21 cellular contexts compared by ENCODE assay signal in genomic region chr4:4672397-4672796, GRCh38.
DNase-seq lines count a peak whose midpoint lies in the region; ATAC-seq, FAIRE-seq and TF ChIP-seq lines count a peak whose summit lies in the region.
"Had no signal": no experiment of that assay in that cellular context is flagged by ENCODE, and none has a peak within 500 bp of the region (broad histone marks: within the 10 kb centered on the region; RNA-seq: fewer than 3 reads in every experiment).

No MANE protein-coding gene starts in this region.

- H3K4me3 Mint-ChIP-seq in activated CD4-positive, alpha-beta memory T cell treated with anti-CD3 and anti-CD28 coated beads for 36 hours = no peak overlapping the region
- H3K4me3 Mint-ChIP-seq in activated naive CD4-positive, alpha-beta T cell treated with anti-CD3 and anti-CD28 coated beads, Interleukin-2, amount 10 ng/mL, durations not matched to agents 7 days and 5 days = no peak overlapping the region

- H3K27ac Mint-ChIP-seq in activated CD4-positive, alpha-beta memory T cell treated with anti-CD3 and anti-CD28 coated beads for 36 hours = no peak overlapping the region
- no peak overlapping the region for H3K27ac Mint-ChIP-seq in activated naive CD4-positive, alpha-beta T cell treated with anti-CD3 and anti-CD28 coated beads, Interleukin-2, amount 10 ng/mL, durations not matched to agents 7 days and 5 days

- no peaks in the 10 kb centered on the region for H3K36me3 ChIP-seq in sigmoid colon
- H3K36me3 ChIP-seq: BLaER1 had no signal

- TF ChIP-seq CTCF in sigmoid colon (IDR thresholded peaks at IDR 0.05) = no peak

- intact Hi-C loops in left ventricle myocardium superior (cut with micrococcal nuclease) (no loop called here), sigmoid colon (cut with DNase I) (no loop called here)
- intact Hi-C loops in activated CD4-positive, alpha-beta memory T cell treated with anti-CD3 and anti-CD28 coated beads for 36 hours (cut with micrococcal nuclease) = no loop called here

- peaks cover 2% of the 10 kb centered on the region for H3K36me3 Mint-ChIP-seq in activated CD4-positive, alpha-beta memory T cell treated with anti-CD3 and anti-CD28 coated beads for 36 hours
- no peaks in the 10 kb centered on the region for H3K36me3 Mint-ChIP-seq in activated naive CD4-positive, alpha-beta T cell treated with anti-CD3 and anti-CD28 coated beads, Interleukin-2, amount 10 ng/mL, durations not matched to agents 7 days and 5 days

- no peak overlapping the region for H3K4me3 ChIP-seq in sigmoid colon
- H3K4me3 ChIP-seq: BLaER1, PC-9 had no signal

- no peak overlapping the region for H3K27ac ChIP-seq in sigmoid colon
- H3K27ac ChIP-seq: BLaER1, PC-9 had no signal

- no peak for TF ChIP-seq POLR2A in sigmoid colon (IDR thresholded peaks at IDR 0.05)

- 25 to 67% methylated on average over 8 of the region's 8 CpGs for WGBS in sigmoid colon, 2 donors

- H3K9me3 ChIP-seq in sigmoid colon = no peaks in the 10 kb centered on the region
- H3K9me3 ChIP-seq: BLaER1 had no signal

- H3K9me3 Mint-ChIP-seq in activated CD4-positive, alpha-beta memory T cell treated with anti-CD3 and anti-CD28 coated beads for 36 hours = no peaks in the 10 kb centered on the region
- H3K9me3 Mint-ChIP-seq in activated naive CD4-positive, alpha-beta T cell treated with anti-CD3 and anti-CD28 coated beads, Interleukin-2, amount 10 ng/mL, durations not matched to agents 7 days and 5 days = no peaks in the 10 kb centered on the region

- POLR2A ChIA-PET in activated CD4-positive, alpha-beta memory T cell treated with anti-CD3 and anti-CD28 coated beads for 36 hours (lab: Charles Lee) = no interaction called here

- H3K27me3 ChIP-seq in sigmoid colon = peaks cover 0 to 3% (median 0%) of the 10 kb centered on the region in 3 donors
- H3K27me3 ChIP-seq: BLaER1 had no signal

- no peak for TF ChIP-seq EP300 in sigmoid colon (IDR thresholded peaks at IDR 0.05)

- no peak for FAIRE-seq in GM19239 (lab: Jason Lieb, UNC)
- FAIRE-seq: GM12891, GM18507, HepG2 had no signal

- no peaks in the 10 kb centered on the region for H3K4me1 Mint-ChIP-seq in activated CD4-positive, alpha-beta memory T cell treated with anti-CD3 and anti-CD28 coated beads for 36 hours (ENCODE audit: low read depth)
- H3K4me1 Mint-ChIP-seq in activated naive CD4-positive, alpha-beta T cell treated with anti-CD3 and anti-CD28 coated beads, Interleukin-2, amount 10 ng/mL, durations not matched to agents 7 days and 5 days = no peaks in the 10 kb centered on the region

- no peaks in the 10 kb centered on the region for H3K27me3 Mint-ChIP-seq in activated CD4-positive, alpha-beta memory T cell treated with anti-CD3 and anti-CD28 coated beads for 36 hours
- no peaks in the 10 kb centered on the region for H3K27me3 Mint-ChIP-seq in activated naive CD4-positive, alpha-beta T cell treated with anti-CD3 and anti-CD28 coated beads, Interleukin-2, amount 10 ng/mL, durations not matched to agents 7 days and 5 days

- peak; percentile 61 for ATAC-seq in left ventricle myocardium superior
- ATAC-seq: HepG2 had no signal

- peaks cover 0 to under 1% (median 0%) of the 10 kb centered on the region in 4 donors for H3K4me1 ChIP-seq in sigmoid colon
- H3K4me1 ChIP-seq: BLaER1 had no signal

- CTCF ChIA-PET in activated CD4-positive, alpha-beta memory T cell treated with anti-CD3 and anti-CD28 coated beads for 36 hours (lab: Charles Lee) = no interaction called here
- CTCF ChIA-PET in activated naive CD4-positive, alpha-beta T cell treated with anti-CD3 and anti-CD28 coated beads, Interleukin-2, amount 10 ng/mL, durations not matched to agents 7 days and 5 days (lab: Charles Lee) = no interaction called here

- DNase-seq in NCI-H748 (lab: John Stamatoyannopoulos, UW; ENCODE audit: unreplicated experiment) (peak; percentile 20), NCI-H748 treated with DMSO at 0.1 percent for 48 hours (lab: John Stamatoyannopoulos, UW) (no peak), LoVo (ENCODE audit: low spot score) (peak; percentile 48), left ventricle myocardium superior (no peak), sigmoid colon (peak; percentile 19), GM19239 (ENCODE audit: insufficient read length, low spot score) (no peak)
- no peak for DNase-seq in activated CD4-positive, alpha-beta memory T cell treated with anti-CD3 and anti-CD28 coated beads for 36 hours
- DNase-seq in activated naive CD4-positive, alpha-beta T cell treated with anti-CD3 and anti-CD28 coated beads, Interleukin-2, amount 10 ng/mL, durations not matched to agents 7 days and 5 days = no peak
- DNase-seq: DMS 273 treated with DMSO at 0.1 percent for 48 hours, GF-D8, GOT3, MM.1S, NCI-H1105, NCI-H1694, NCI-H446 treated with DMSO at 0.1 percent for 48 hours, NCI-H774 had no signal

Comparison
In these comparisons a context has a peak if more than half of its experiments do, and no peak if none do; other contexts are left out.
1. DNase-seq: peak in NCI-H748 (single experiment), LoVo (single experiment) and sigmoid colon (single experiment); none in NCI-H748 treated with DMSO at 0.1 percent for 48 hours (single experiment), left ventricle myocardium superior (single experiment), activated CD4-positive, alpha-beta memory T cell treated with anti-CD3 and anti-CD28 coated beads for 36 hours (single experiment), GM19239 (single experiment) and activated naive CD4-positive, alpha-beta T cell treated with anti-CD3 and anti-CD28 coated beads, Interleukin-2, amount 10 ng/mL, durations not matched to agents 7 days and 5 days (single experiment).